Comparison of ENCODE assay signal across 12 cellular contexts in the genomic region with DNA sequence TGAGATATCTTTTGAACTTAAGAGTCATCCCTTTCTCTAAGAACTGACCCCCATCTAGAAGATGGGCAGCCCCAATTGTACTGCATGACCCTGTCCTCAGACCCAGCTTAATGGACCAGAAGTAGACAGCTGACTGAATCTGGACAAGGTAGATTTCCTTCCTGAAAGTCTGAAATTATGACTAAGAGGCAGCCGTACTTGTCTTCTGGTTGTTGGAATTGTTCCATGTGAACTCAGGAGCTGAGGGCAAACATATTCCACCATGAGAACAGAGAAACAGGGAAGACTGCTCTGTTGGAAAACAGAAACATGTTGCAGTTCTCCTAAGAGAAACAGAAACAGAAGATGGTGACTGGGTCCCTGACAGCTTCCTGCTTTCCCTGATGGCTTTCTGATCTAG. TPM values are rescaled to one million over a fixed set of nuclear protein-coding genes. Genes with fewer than 3 reads are reported as not detected.
A peak's percentile ranks its signal among the peaks of the same experiment; 100 is the strongest.
DNase-seq lines count a peak whose midpoint lies in the region; ATAC-seq and TF ChIP-seq lines count a peak whose summit lies in the region.
"Had no signal": no experiment of that assay in that cellular context is flagged by ENCODE, and none has a peak within 500 bp of the region (broad histone marks: within the 10 kb centered on the region; RNA-seq: fewer than 3 reads in every experiment).

No MANE protein-coding gene starts in this region.

- H3K27me3 ChIP-seq in heart right ventricle = no peaks in the 10 kb centered on the region
- H3K27me3 ChIP-seq in lower lobe of right lung (ENCODE audit: low read depth) = no peaks in the 10 kb centered on the region

- H3K4me1 ChIP-seq in heart right ventricle (peaks cover 10 to 73% (median 61%) of the 10 kb centered on the region in 9 donors), lower lobe of right lung (peaks cover 45% of the 10 kb centered on the region)

- intact Hi-C loops in heart right ventricle (cut with DNase I) (loop anchor here in 5 of 10 donors (5.0 kb wide), 3 partner anchors 36 to 59 kb away; a partner anchor contains a TSS), Right ventricle myocardium superior (cut with DNase I) (loop anchor here (5.0 kb wide), 1 partner anchor 34 kb away; no protein-coding TSS in a partner anchor), lower lobe of right lung (cut with DNase I) (no loop called here)

- DNase-seq in heart right ventricle = no peak
- DNase-seq in Right ventricle myocardium superior = no peak
- peak; percentile 62 for DNase-seq in choroid plexus epithelial cell (ENCODE audit: low read depth)
- no peak for DNase-seq in lower lobe of right lung
- no peak for DNase-seq in GOT3 (lab: John Stamatoyannopoulos, UW)
- DNase-seq in stimulated activated naive CD4-positive, alpha-beta T cell treated with Interleukin-2 at 50 U/mL for 16 hours (lab: John Stamatoyannopoulos, UW) = no peak
- DNase-seq in NCI-H69 (lab: John Stamatoyannopoulos, UW) = no peak
- DNase-seq: NCI-H1417, SIG-M5 had no signal

- TF ChIP-seq CTCF in heart right ventricle (IDR thresholded peaks at IDR 0.05) = no peak
- TF ChIP-seq CTCF in choroid plexus epithelial cell (conservative IDR thresholded peaks at IDR 0.05; ENCODE audit: low read depth, low read length) = no peak
- no peak for TF ChIP-seq CTCF in lower lobe of right lung (IDR thresholded peaks at IDR 0.05)

- H3K4me3 ChIP-seq in heart right ventricle = no peak overlapping the region
- no peak overlapping the region for H3K4me3 ChIP-seq in choroid plexus epithelial cell (ENCODE audit: low read depth, low read length)
- no peak overlapping the region for H3K4me3 ChIP-seq in lower lobe of right lung
- H3K4me3 ChIP-seq: HAP-1 had no signal

- peaks cover 0 to 19% (median 3%) of the 10 kb centered on the region in 9 donors for H3K36me3 ChIP-seq in heart right ventricle
- H3K36me3 ChIP-seq in lower lobe of right lung = no peaks in the 10 kb centered on the region
- H3K36me3 ChIP-seq: HAP-1 had no signal

- 8 to 14% methylated on average over 1 of the region's 1 CpG for WGBS in heart right ventricle, 2 donors

- peak in 3 of 8 donors; percentile 0 to 6 (median 2) for ATAC-seq in heart right ventricle
- ATAC-seq in Right ventricle myocardium superior (ENCODE audit: poor library complexity) = no peak
- ATAC-seq in lower lobe of right lung = no peak
- ATAC-seq in GM18519 (IDR thresholded peaks at IDR 0.05; ENCODE audit: low FRiP score, unreplicated experiment) = no peak
- ATAC-seq: WTC11 had no signal

- H3K9me3 ChIP-seq in heart right ventricle (no peaks in the 10 kb centered on the region), lower lobe of right lung (no peaks in the 10 kb centered on the region)
- H3K9me3 ChIP-seq: HAP-1 had no signal

- H3K27ac ChIP-seq in heart right ventricle (peak overlapping the region; percentile 6 to 94 (median 88)), lower lobe of right lung (peak overlapping the region; percentile 90)

RNA-seq across cellular contexts. Expression of a gene that starts 24.2 kb away (rescaled TPM):
- total RNA-seq in heart right ventricle = 100 to 1,000 TPM; 598 to 928 (median 732) TPM
- 100 to 1,000 TPM; 351 to 805 TPM for polyA plus RNA-seq in heart right ventricle
- 538 TPM for total RNA-seq in Right ventricle myocardium superior
- 1.5 TPM for total RNA-seq in lower lobe of right lung

RNA-seq across cellular contexts. Expression of a gene that starts 38.5 kb away (rescaled TPM):
- total RNA-seq in heart right ventricle = 10 to 100 TPM in 1 of 10 donors, 1 to 10 TPM in 6, under 1 TPM in 3; 0.55 to 19.3 (median 1.9) TPM
- 1 to 10 TPM; 1.1 to 3.7 TPM for polyA plus RNA-seq in heart right ventricle
- total RNA-seq in Right ventricle myocardium superior = 1.6 TPM
- 13.1 TPM for total RNA-seq in lower lobe of right lung
- total RNA-seq: WTC11 had no signal

RNA-seq across cellular contexts. Expression of a gene that starts 41.0 kb away (rescaled TPM):
- total RNA-seq in heart right ventricle (100 to 1,000 TPM in 6 of 10 donors, 10 to 100 TPM in 4; 76.2 to 175 (median 107) TPM), Right ventricle myocardium superior (168 TPM), lower lobe of right lung (54.4 TPM)
- polyA plus RNA-seq in heart right ventricle = 100 to 1,000 TPM; 228 to 733 TPM

RNA-seq across cellular contexts. Expression of a gene that starts 56.9 kb away (rescaled TPM):
- total RNA-seq in heart right ventricle (10 to 100 TPM in 6 of 10 donors, 1 to 10 TPM in 4; 7.5 to 16.9 (median 12.6) TPM), Right ventricle myocardium superior (12.2 TPM), lower lobe of right lung (32.0 TPM)
- polyA plus RNA-seq in heart right ventricle = 1 to 10 TPM; 5.6 to 7.9 TPM

Comparison
In these comparisons a context has a peak if more than half of its experiments do, and no peak if none do; other contexts are left out.
1. RNA of a gene that starts 24.2 kb away (total RNA-seq): 598 to 928 TPM in heart right ventricle and 538 TPM in Right ventricle myocardium superior (single experiment); 1.5 TPM in lower lobe of right lung (single experiment); every median in the first group is over 100 times any median in the second.